ENCODE assay signal across 14 cellular contexts in the genomic region with DNA sequence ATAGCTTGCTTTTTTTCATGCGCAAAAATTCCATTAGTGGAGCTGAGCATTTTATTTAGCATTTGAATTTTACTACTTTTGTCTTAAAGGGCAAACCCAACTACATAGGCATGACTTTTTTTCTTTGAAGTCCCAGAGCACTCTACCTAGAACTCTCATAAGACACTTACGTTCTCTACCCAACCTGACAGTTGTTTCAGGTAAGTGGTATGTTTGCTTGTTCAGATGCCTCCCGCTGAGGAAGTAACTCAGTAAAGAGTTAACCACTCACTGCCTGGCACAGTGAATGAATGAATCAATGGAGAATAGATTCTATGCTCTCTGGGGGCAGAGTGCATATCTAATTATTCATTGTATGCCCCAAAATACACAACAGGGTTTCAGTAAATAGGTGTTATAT.
"Had no signal": no experiment of that assay in that cellular context is flagged by ENCODE, and none has a peak within 500 bp of the region (broad histone marks: within the 10 kb centered on the region; RNA-seq: fewer than 3 reads in every experiment).

No MANE protein-coding gene starts in this region.

- ATAC-seq: left lung; naive thymus-derived CD4-positive, alpha-beta T cell; T-helper 17 cell had no signal

- DNase-seq: activated CD4-positive, alpha-beta T cell treated with anti-CD3 and anti-CD28 coated beads, Interleukin-2, amount 50 U/mL, for 1 hour; activated gamma-delta T cell; activated T-cell treated with anti-CD3 and anti-CD28 coated beads, Interleukin-2, amount 50 U/mL, for 4 hours; amniotic stem cell; hippocampal formation; left lung; mammary epithelial cell; naive thymus-derived CD4-positive, alpha-beta T cell; stimulated activated CD4-positive, alpha-beta T cell treated with anti-CD3 and anti-CD28 coated beads, Interleukin-12 subunit alpha, Interleukin-12 subunit beta, amount 100 ng/mL, for 4 hours; stimulated activated CD4-positive, alpha-beta T cell treated with anti-CD3 and anti-CD28 coated beads, Interleukin-2, amount 100 ng/mL, for 24 hours; T-helper 17 cell; tibial artery; WERI-Rb-1 had no signal

- H3K4me3 Mint-ChIP-seq: activated naive CD8-positive, alpha-beta T cell; activated T-cell treated with anti-CD3 and anti-CD28 coated beads, Interleukin-2, amount 50 U/mL, for 4 hours; T-helper 17 cell had no signal

- H3K27ac Mint-ChIP-seq: activated naive CD8-positive, alpha-beta T cell; naive thymus-derived CD4-positive, alpha-beta T cell; T-helper 17 cell had no signal

- H3K9me3 Mint-ChIP-seq: activated T-cell treated with anti-CD3 and anti-CD28 coated beads, Interleukin-2, amount 50 U/mL, for 4 hours had no signal
